27 cellular contexts compared by ENCODE assay signal in the genomic region with DNA sequence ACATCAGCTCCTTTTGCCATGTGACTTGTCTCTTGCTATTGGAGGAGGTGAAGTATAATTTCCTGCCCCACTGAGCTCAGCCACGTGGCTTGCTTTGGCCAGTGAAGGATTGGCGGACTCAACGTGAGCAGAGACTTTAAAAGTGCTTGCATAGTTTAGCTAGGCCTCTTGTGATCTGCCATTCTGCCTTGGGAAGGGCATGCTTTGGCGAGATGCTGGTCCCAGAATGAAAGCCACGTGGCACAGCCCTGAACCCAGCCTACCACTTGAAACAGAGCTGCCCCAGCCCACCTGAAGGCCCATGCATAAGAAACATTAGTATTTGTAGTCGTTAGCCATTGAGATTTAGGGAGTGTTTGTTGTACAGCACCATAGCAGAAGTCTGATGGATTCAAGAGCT.
"Had no signal": no experiment of that assay in that cellular context is flagged by ENCODE, and none has a peak within 500 bp of the region (broad histone marks: within the 10 kb centered on the region; RNA-seq: fewer than 3 reads in every experiment).

No MANE protein-coding gene starts in this region.

- H3K4me1 Mint-ChIP-seq: mesothelial cell of epicardium, naive B cell had no signal

- DNase-seq: cortex of kidney; effector CD4-positive, alpha-beta T cell; effector memory CD4-positive, alpha-beta T cell; erythroblast; esophagus squamous epithelium; foreskin fibroblast; foreskin melanocyte; gastrocnemius medialis; glutamatergic neuron; heart right ventricle; hippocampal formation; kidney; kidney glomerular epithelial cell; left colon; left lung; left ventricle myocardium superior; lower lobe of right lung; mesenchymal stem cell; mucosa of descending colon; naive B cell had no signal

- H3K4me3 ChIP-seq: esophagus squamous epithelium, gastrocnemius medialis, heart right ventricle, left lung, lower lobe of right lung, mucosa of descending colon had no signal

- ATAC-seq: esophagus mucosa, gastrocnemius medialis, heart right ventricle, left colon, left lung, left ventricle myocardium superior, lower lobe of right lung, mucosa of descending colon had no signal

- H3K36me3 ChIP-seq: esophagus squamous epithelium, gastrocnemius medialis, heart right ventricle, left lung, lower lobe of right lung had no signal

- FAIRE-seq: colon, endometrium, islet of Langerhans, kidney had no signal

- H3K27ac Mint-ChIP-seq: dendritic cell treated with granulocyte-macrophage colony-stimulating factor and Interleukin-4, amounts not matched to agents 40 ng/mL and 50 ng/mL, for 4 days; mesothelial cell of epicardium; naive B cell had no signal

- H3K27ac ChIP-seq: epithelial cell of prostate, esophagus squamous epithelium, gastrocnemius medialis, heart right ventricle, left lung, lower lobe of right lung had no signal

- H3K9me3 Mint-ChIP-seq: dendritic cell treated with granulocyte-macrophage colony-stimulating factor and Interleukin-4, amounts not matched to agents 40 ng/mL and 50 ng/mL, for 4 days had no signal

- H3K4me3 Mint-ChIP-seq: dendritic cell treated with granulocyte-macrophage colony-stimulating factor and Interleukin-4, amounts not matched to agents 40 ng/mL and 50 ng/mL, for 4 days; mesothelial cell of epicardium; naive B cell had no signal

- H3K36me3 Mint-ChIP-seq: mesothelial cell of epicardium had no signal

- H3K9me3 ChIP-seq: esophagus squamous epithelium, gastrocnemius medialis, left lung, lower lobe of right lung, mucosa of descending colon had no signal

- H3K4me1 ChIP-seq: esophagus squamous epithelium, gastrocnemius medialis, heart right ventricle, left lung, lower lobe of right lung had no signal
